Comparison of ENCODE assay signal across 6 cellular contexts in genomic region chr17:62090868-62091267, GRCh38.
"Had no signal": no experiment of that assay in that cellular context is flagged by ENCODE, and none has a peak within 500 bp of the region (broad histone marks: within the 10 kb centered on the region; RNA-seq: fewer than 3 reads in every experiment).

No MANE protein-coding gene starts in this region.

- H3K36me3 Mint-ChIP-seq: IgD-negative memory B cell had no signal

- H3K4me3 ChIP-seq: K562 had no signal

- ATAC-seq: K562 had no signal

- H3K27me3 Mint-ChIP-seq: IgD-negative memory B cell had no signal

- H3K4me3 Mint-ChIP-seq: IgD-negative memory B cell had no signal

- H3K9me3 Mint-ChIP-seq: IgD-negative memory B cell had no signal

- H3K27ac ChIP-seq: HL-60 had no signal

- DNase-seq: IMR-90, KBM-7 had no signal

- FAIRE-seq: HTR-8/SVneo, K562 had no signal
